In the genomic region with DNA sequence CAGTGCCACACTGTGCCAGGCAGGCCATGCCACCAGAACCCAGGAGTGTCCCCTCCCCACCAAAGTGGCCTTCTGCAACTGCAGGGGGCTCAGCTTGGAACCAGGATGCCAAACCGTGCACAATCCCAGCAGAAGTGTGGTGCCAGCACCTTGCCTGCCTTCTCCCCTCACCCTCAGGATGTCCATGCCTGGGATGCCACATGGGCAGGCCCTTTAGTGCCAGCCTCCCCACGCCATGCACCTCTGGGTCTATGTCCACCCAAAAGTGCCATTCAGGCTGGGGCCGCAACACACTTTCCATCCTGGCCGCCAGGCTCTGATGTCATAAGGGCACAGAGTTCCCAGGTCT, we compare ENCODE assay signal across 12 cellular contexts. TPM values are rescaled to one million over a fixed set of nuclear protein-coding genes. Genes with fewer than 3 reads are reported as not detected.
DNase-seq lines count a peak whose midpoint lies in the region; ATAC-seq, FAIRE-seq and TF ChIP-seq lines count a peak whose summit lies in the region.
"Had no signal": no experiment of that assay in that cellular context is flagged by ENCODE, and none has a peak within 500 bp of the region (broad histone marks: within the 10 kb centered on the region; RNA-seq: fewer than 3 reads in every experiment).

No MANE protein-coding gene starts in this region.

- DNase-seq in activated CD4-positive, alpha-beta memory T cell treated with anti-CD3 and anti-CD28 coated beads for 36 hours = no peak
- no peak for DNase-seq in activated CD4-positive, alpha-beta memory T cell treated with anti-CD3 and anti-CD28 coated beads, Interleukin-2, amount 10 ng/mL, durations not matched to agents 7 days and 5 days
- no peak for DNase-seq in H1 (ENCODE audit: low read depth in 1 of 2, low spot score in 2 of 2)
- no peak for DNase-seq in neuronal stem cell (ENCODE audit: low spot score)
- no peak for DNase-seq in upper lobe of left lung
- DNase-seq in activated T-cell treated with anti-CD3 and anti-CD28 coated beads, Interleukin-2, amount 50 U/mL, for 1 hour = no peak
- no peak for DNase-seq in Ammon's horn (ENCODE audit: low spot score)
- DNase-seq: naive thymus-derived CD4-positive, alpha-beta T cell; NCI-H526 treated with DMSO at 0.1 percent for 48 hours had no signal

- H3K27ac ChIP-seq in H1 (ENCODE audit: low read depth, low read length) = no peak overlapping the region
- no peak overlapping the region for H3K27ac ChIP-seq in neuronal stem cell (replicated peaks; ENCODE audit: low read length)
- peak overlapping the region; percentile 91 to 96 (median 94) for H3K27ac ChIP-seq in upper lobe of left lung

- peaks cover 9% of the 10 kb centered on the region for H3K9me3 Mint-ChIP-seq in activated CD4-positive, alpha-beta memory T cell treated with anti-CD3 and anti-CD28 coated beads for 36 hours
- H3K9me3 Mint-ChIP-seq in activated CD4-positive, alpha-beta memory T cell treated with anti-CD3 and anti-CD28 coated beads, Interleukin-2, amount 10 ng/mL, durations not matched to agents 7 days and 5 days = peaks cover 5% of the 10 kb centered on the region

- no peak overlapping the region for H2AK5ac ChIP-seq in H1 (ENCODE audit: low read depth, low read length)
- peak overlapping the region; percentile 3 for H2AK5ac ChIP-seq in neuronal stem cell (ENCODE audit: low read depth, low read length)

- H3K36me3 ChIP-seq in H1 (ENCODE audit: control insufficient read depth in 2 of 4, insufficient read depth in 4 of 4, low read length in 3 of 4) (peaks cover 0 to 6% (median 0%) of the 10 kb centered on the region in 4 experiments; a peak in 1 of 8 replicates), neuronal stem cell (replicated peaks in 1 of 2; ENCODE audit: control insufficient read depth in 2 of 2, insufficient read depth in 2 of 2, low read length in 2 of 2) (peaks cover 0 to 3% of the 10 kb centered on the region in 2 donors), upper lobe of left lung (no peaks in the 10 kb centered on the region)

- peaks cover 0 to 2% of the 10 kb centered on the region in 2 experiments for H4K20me1 ChIP-seq in H1 (replicated peaks in 1 of 2; ENCODE audit: control insufficient read depth in 1 of 2, insufficient read depth in 2 of 2, low read length in 2 of 2)

- no peak overlapping the region for H2BK20ac ChIP-seq in H1 (ENCODE audit: low read length)

- H2AFZ ChIP-seq in H1 (ENCODE audit: low read length) = no peak overlapping the region
- H2AFZ ChIP-seq in neuronal stem cell (ENCODE audit: low read length) = peak overlapping the region; percentile 77
- H2AFZ ChIP-seq: GM23338 had no signal

- H3K4me1 Mint-ChIP-seq in activated CD4-positive, alpha-beta memory T cell treated with anti-CD3 and anti-CD28 coated beads for 36 hours (ENCODE audit: low read depth) = peaks cover 35% of the 10 kb centered on the region
- peaks cover 32% of the 10 kb centered on the region for H3K4me1 Mint-ChIP-seq in activated CD4-positive, alpha-beta memory T cell treated with anti-CD3 and anti-CD28 coated beads, Interleukin-2, amount 10 ng/mL, durations not matched to agents 7 days and 5 days
- H3K4me1 Mint-ChIP-seq: GM23338 had no signal

- H3K14ac ChIP-seq in H1 (ENCODE audit: insufficient read length) = no peak overlapping the region
- no peak overlapping the region for H3K14ac ChIP-seq in neuronal stem cell (ENCODE audit: low read length)

- H3K27me3 ChIP-seq in H1 (replicated peaks in 1 of 4; ENCODE audit: control insufficient read depth in 3 of 4, extremely low read depth in 1 of 4, insufficient read depth in 3 of 4, low read length in 3 of 4) (no peaks in the 10 kb centered on the region; a peak in 2 of 7 replicates), neuronal stem cell (ENCODE audit: control insufficient read depth in 3 of 3, insufficient read depth in 3 of 3, low read depth in 1 of 3, low read length in 3 of 3) (peaks cover 0 to 18% (median 0%) of the 10 kb centered on the region in 3 experiments), upper lobe of left lung (no peaks in the 10 kb centered on the region)

- intact Hi-C loops in activated CD4-positive, alpha-beta memory T cell treated with anti-CD3 and anti-CD28 coated beads for 36 hours (cut with micrococcal nuclease) = no loop called here

- H2BK15ac ChIP-seq in H1 (ENCODE audit: low read length) = no peak overlapping the region
- H2BK15ac ChIP-seq in neuronal stem cell (ENCODE audit: low read length) = peak overlapping the region; percentile 19

- H3K4me1 ChIP-seq in H1 (replicated peaks in 1 of 4; ENCODE audit: control insufficient read depth in 3 of 4, insufficient read depth in 4 of 4, low read length in 3 of 4) = no peaks in the 10 kb centered on the region
- peaks cover 4 to 7% of the 10 kb centered on the region in 2 donors for H3K4me1 ChIP-seq in neuronal stem cell (ENCODE audit: control insufficient read depth in 2 of 2, insufficient read depth in 1 of 2, low read depth in 1 of 2, low read length in 2 of 2)
- peaks cover 58 to 69% (median 60%) of the 10 kb centered on the region in 4 donors for H3K4me1 ChIP-seq in upper lobe of left lung

- CTCF ChIA-PET in activated CD4-positive, alpha-beta memory T cell treated with anti-CD3 and anti-CD28 coated beads for 36 hours (lab: Charles Lee) = no interaction called here
- CTCF ChIA-PET in activated CD4-positive, alpha-beta memory T cell treated with anti-CD3 and anti-CD28 coated beads, Interleukin-2, amount 10 ng/mL, durations not matched to agents 7 days and 5 days (lab: Charles Lee) = no interaction called here
- CTCF ChIA-PET in H1 (lab: Charles Lee; ENCODE audit: partially characterized antibody) = interaction anchor here (1.3 kb wide), 1 partner anchor 73 kb away, joined by 3 read pairs; no protein-coding TSS in a partner anchor

- H4K91ac ChIP-seq in H1 (replicated peaks; ENCODE audit: insufficient read length, low read length) (no peak overlapping the region), neuronal stem cell (ENCODE audit: low read depth, low read length, poor library complexity) (no peak overlapping the region)

- no peak overlapping the region for H3K4me2 ChIP-seq in H1 (ENCODE audit: insufficient read depth in 1 of 2, low read depth in 2 of 2, low read length in 2 of 2)
- no peak overlapping the region for H3K4me2 ChIP-seq in neuronal stem cell (ENCODE audit: insufficient read depth, low read length, poor library complexity, severe bottlenecking)
- H3K4me2 ChIP-seq: GM23338 had no signal

- H3K4me3 Mint-ChIP-seq in activated CD4-positive, alpha-beta memory T cell treated with anti-CD3 and anti-CD28 coated beads for 36 hours = no peak overlapping the region
- H3K4me3 Mint-ChIP-seq in activated CD4-positive, alpha-beta memory T cell treated with anti-CD3 and anti-CD28 coated beads, Interleukin-2, amount 10 ng/mL, durations not matched to agents 7 days and 5 days = no peak overlapping the region
- H3K4me3 Mint-ChIP-seq: GM23338; naive thymus-derived CD4-positive, alpha-beta T cell; T-helper 1 cell treated with Interleukin-12 subunit alpha and Interleukin-12 subunit beta and Interleukin-4 antibody, amounts not matched to agents 30 μg/mL and 1 μg/mL, for 36 hours had no signal

- H3K56ac ChIP-seq in H1 (replicated peaks; ENCODE audit: insufficient read length, low read depth, low read length) = no peak overlapping the region

- no peaks in the 10 kb centered on the region for H3K79me1 ChIP-seq in H1 (ENCODE audit: low read depth, low read length)
- no peaks in the 10 kb centered on the region for H3K79me1 ChIP-seq in neuronal stem cell (ENCODE audit: low read depth, low read length)

- H3K9me3 ChIP-seq in H1 (ENCODE audit: insufficient read depth in 2 of 2, low read depth in 1 of 2, low read length in 1 of 2) (peaks cover 15 to 27% of the 10 kb centered on the region in 2 experiments), neuronal stem cell (replicated peaks in 1 of 2; ENCODE audit: control insufficient read depth in 2 of 2, insufficient read depth in 1 of 2, low read depth in 1 of 2, low read length in 2 of 2) (peaks cover 7 to 11% of the 10 kb centered on the region in 2 donors), upper lobe of left lung (peaks cover 0 to 6% (median 2%) of the 10 kb centered on the region in 4 donors)

- peak overlapping the region; percentile 74 for H3K27ac Mint-ChIP-seq in activated CD4-positive, alpha-beta memory T cell treated with anti-CD3 and anti-CD28 coated beads for 36 hours
- no peak overlapping the region for H3K27ac Mint-ChIP-seq in activated CD4-positive, alpha-beta memory T cell treated with anti-CD3 and anti-CD28 coated beads, Interleukin-2, amount 10 ng/mL, durations not matched to agents 7 days and 5 days
- H3K27ac Mint-ChIP-seq: GM23338; T-helper 1 cell treated with Interleukin-12 subunit alpha and Interleukin-12 subunit beta and Interleukin-4 antibody, amounts not matched to agents 30 μg/mL and 1 μg/mL, for 36 hours had no signal

- H3K18ac ChIP-seq in H1 (ENCODE audit: extremely low read depth, low read length) (no peak overlapping the region), neuronal stem cell (ENCODE audit: low read length) (no peak overlapping the region)

- no peaks in the 10 kb centered on the region for H3K27me3 Mint-ChIP-seq in activated CD4-positive, alpha-beta memory T cell treated with anti-CD3 and anti-CD28 coated beads for 36 hours
- no peaks in the 10 kb centered on the region for H3K27me3 Mint-ChIP-seq in activated CD4-positive, alpha-beta memory T cell treated with anti-CD3 and anti-CD28 coated beads, Interleukin-2, amount 10 ng/mL, durations not matched to agents 7 days and 5 days
- H3K27me3 Mint-ChIP-seq: naive thymus-derived CD4-positive, alpha-beta T cell had no signal

- FAIRE-seq in H1 (lab: Jason Lieb, UNC) = no peak

- H3K23me2 ChIP-seq in H1 (ENCODE audit: low read depth, low read length) = no peaks in the 10 kb centered on the region

- H3K36me3 Mint-ChIP-seq in activated CD4-positive, alpha-beta memory T cell treated with anti-CD3 and anti-CD28 coated beads for 36 hours = peaks cover 5% of the 10 kb centered on the region
- H3K36me3 Mint-ChIP-seq in activated CD4-positive, alpha-beta memory T cell treated with anti-CD3 and anti-CD28 coated beads, Interleukin-2, amount 10 ng/mL, durations not matched to agents 7 days and 5 days (ENCODE audit: low read depth) = peaks cover 5% of the 10 kb centered on the region

- H2BK120ac ChIP-seq in H1 (replicated peaks; ENCODE audit: low read depth, low read length) (no peak overlapping the region), neuronal stem cell (ENCODE audit: low read depth, low read length) (no peak overlapping the region)

- 93% methylated on average over 4 of the region's 4 CpGs; no CpG with 5 or more reads in 1 of the 2 experiments for WGBS in H1 (ENCODE audit: extremely low coverage in 1 of 2, insufficient coverage in 1 of 2, insufficient read length in 1 of 2, insufficient replicate concordance in 2 of 2, low coverage in 1 of 2, low lambda C conversion rate in 2 of 2, missing lambda C conversion rate in 1 of 2), 2 experiments
- no CpG with 5 or more reads among the region's 4 CpGs for WGBS in neuronal stem cell (ENCODE audit: extremely low coverage in 2 of 2, insufficient read length in 2 of 2, insufficient replicate concordance in 1 of 2), 2 donors
- 73 to 82% methylated on average over 4 of the region's 4 CpGs for WGBS in upper lobe of left lung, 2 donors

- no peak for TF ChIP-seq RAD21 in H1 (IDR thresholded peaks at IDR 0.05 in 1 of 2, conservative IDR thresholded peaks at IDR 0.05 in 1 of 2; ENCODE audit: low read depth in 2 of 2, low read length in 2 of 2)

- peak overlapping the region; percentile 35; the same call in 1 of the 2 replicates for H4K8ac ChIP-seq in H1 (ENCODE audit: extremely low read depth, insufficient read depth, low read length)
- no peak overlapping the region for H4K8ac ChIP-seq in neuronal stem cell (ENCODE audit: low read depth, low read length)

- no peak overlapping the region for H3K23ac ChIP-seq in H1 (ENCODE audit: insufficient read length)
- no peak overlapping the region for H3K23ac ChIP-seq in neuronal stem cell (ENCODE audit: low read depth, low read length, poor library complexity)

- POLR2A ChIA-PET in activated CD4-positive, alpha-beta memory T cell treated with anti-CD3 and anti-CD28 coated beads for 36 hours (lab: Charles Lee) = no interaction called here
- POLR2A ChIA-PET in activated CD4-positive, alpha-beta memory T cell treated with anti-CD3 and anti-CD28 coated beads, Interleukin-2, amount 10 ng/mL, durations not matched to agents 7 days and 5 days (lab: Charles Lee) = no interaction called here
- POLR2A ChIA-PET in H1 (lab: Charles Lee; ENCODE audit: partially characterized antibody) = interaction anchor here (1.9 kb wide), 1 partner anchor 9 kb away, joined by 6 read pairs; a partner anchor contains a TSS

- ATAC-seq in upper lobe of left lung (ENCODE audit: low FRiP score in 2 of 2) (no peak), HG02610 (IDR thresholded peaks at IDR 0.05; ENCODE audit: unreplicated experiment) (no peak)
- ATAC-seq: GM23338 had no signal

- H3K4ac ChIP-seq in H1 (replicated peaks; ENCODE audit: insufficient read length, low read depth, low read length) (no peak overlapping the region), neuronal stem cell (ENCODE audit: low read length) (no peak overlapping the region)

- H2BK12ac ChIP-seq in H1 (ENCODE audit: low read depth, low read length) (no peak overlapping the region), neuronal stem cell (ENCODE audit: low read length) (peak overlapping the region; percentile 23)

- TF ChIP-seq POLR2A in H1 (IDR thresholded peaks at IDR 0.05; ENCODE audit: control extremely low read depth in 1 of 2, low read depth in 2 of 2, low read length in 2 of 2) = no peak
- no peak for TF ChIP-seq POLR2A in upper lobe of left lung (IDR thresholded peaks at IDR 0.05)

- TF ChIP-seq CTCF in H1 (IDR thresholded peaks at IDR 0.05; ENCODE audit: control extremely low read depth in 1 of 3, insufficient read depth in 1 of 3, low read depth in 1 of 3, low read length in 3 of 3) (no peak), upper lobe of left lung (IDR thresholded peaks at IDR 0.05) (peak in 1 of 6 experiments; percentile 14)

- TF ChIP-seq EP300 in H1 (IDR thresholded peaks at IDR 0.05; ENCODE audit: borderline replicate concordance in 1 of 2, low read depth in 2 of 2, low read length in 2 of 2) (no peak), upper lobe of left lung (IDR thresholded peaks at IDR 0.05) (no peak)

- no peak overlapping the region for H4K5ac ChIP-seq in H1 (ENCODE audit: insufficient read length, low read depth, low read length)

- no peak overlapping the region for H3K9ac ChIP-seq in H1 (replicated peaks in 1 of 4; ENCODE audit: extremely low read depth in 1 of 4, low read depth in 3 of 4, low read length in 3 of 4)
- H3K9ac ChIP-seq in neuronal stem cell (ENCODE audit: low read depth, low read length, poor library complexity) = no peak overlapping the region

- H3K4me3 ChIP-seq in H1 (ENCODE audit: extremely low read depth in 1 of 4, insufficient read depth in 2 of 4, low read depth in 3 of 4, low read length in 4 of 4) (no peak overlapping the region), neuronal stem cell (ENCODE audit: low read length in 2 of 2) (no peak overlapping the region), upper lobe of left lung (no peak overlapping the region)
- H3K4me3 ChIP-seq: GM23338 had no signal

- no peak overlapping the region for H2BK5ac ChIP-seq in H1 (ENCODE audit: low read depth, low read length)
- peak overlapping the region; percentile 10 for H2BK5ac ChIP-seq in neuronal stem cell (ENCODE audit: low read length)

- H3K79me2 ChIP-seq in H1 (ENCODE audit: control insufficient read depth in 1 of 2, insufficient read depth in 2 of 2, low read length in 2 of 2) = no peaks in the 10 kb centered on the region

RNA-seq across cellular contexts. Expression of a gene that starts 8.7 kb away (rescaled TPM):
- 10 to 100 TPM; 33.2 to 34.9 TPM for total RNA-seq in activated CD4-positive, alpha-beta memory T cell treated with anti-CD3 and anti-CD28 coated beads for 36 hours
- 10 to 100 TPM; 38.5 to 41.0 TPM for total RNA-seq in activated CD4-positive, alpha-beta memory T cell treated with anti-CD3 and anti-CD28 coated beads, Interleukin-2, amount 10 ng/mL, durations not matched to agents 7 days and 5 days
- 18.4 and 19.0 TPM in 2 replicates for total RNA-seq in H1 (2021; fragmentation: NEBNext Ultra II Directional; extraction: Animal tissue kit (Norgen Biotek cat#: 25700))
- 11.9 and 14.0 TPM in 2 replicates for polyA plus RNA-seq in H1 (2011; rRNA removed)
- 11.3 TPM for polyA plus RNA-seq in H1 (2011; cell fraction: cytosol; rRNA removed)
- polyA plus RNA-seq in H1 (2011; cell fraction: nucleus; rRNA removed) = 11.6 TPM
- polyA plus RNA-seq in H1 (2012, experiment 1 of 2) = 11.4 to 14.8 TPM (median 13.5 TPM) in 4 replicates
- 14.1 TPM for polyA plus RNA-seq in H1 (2012, experiment 2 of 2)
- 9.6 TPM for polyA plus RNA-seq in H1 (2013, experiment 1 of 2)
- 9.5 TPM for polyA plus RNA-seq in H1 (2013, experiment 2 of 2)
- 10.9 and 12.5 TPM in 2 replicates for polyA minus RNA-seq in H1 (2011; rRNA and poly(A)+ RNA removed)
- 11.4 TPM for polyA minus RNA-seq in H1 (2011; cell fraction: cytosol; rRNA and poly(A)+ RNA removed)
- polyA minus RNA-seq in H1 (2011; cell fraction: nucleus; rRNA and poly(A)+ RNA removed) = 19.0 TPM
- polyA plus RNA-seq in neuronal stem cell (2013, experiment 1 of 2) = 10.2 TPM
- polyA plus RNA-seq in neuronal stem cell (2013, experiment 2 of 2) = 10.6 TPM
- total RNA-seq in upper lobe of left lung = 10 to 100 TPM; 27.1 to 48.2 (median 35.3) TPM

RNA-seq across cellular contexts. Expression of a gene that starts 15.7 kb away (rescaled TPM):
- total RNA-seq in activated CD4-positive, alpha-beta memory T cell treated with anti-CD3 and anti-CD28 coated beads for 36 hours = 10 to 100 TPM; 54.4 to 55.0 TPM
- total RNA-seq in activated CD4-positive, alpha-beta memory T cell treated with anti-CD3 and anti-CD28 coated beads, Interleukin-2, amount 10 ng/mL, durations not matched to agents 7 days and 5 days = 10 to 100 TPM; 68.7 to 73.4 TPM
- 59.0 TPM in 2 replicates for total RNA-seq in H1 (2021; fragmentation: NEBNext Ultra II Directional; extraction: Animal tissue kit (Norgen Biotek cat#: 25700))
- 26.6 and 31.5 TPM in 2 replicates for polyA plus RNA-seq in H1 (2011; rRNA removed)
- 37.5 TPM for polyA plus RNA-seq in H1 (2011; cell fraction: cytosol; rRNA removed)
- polyA plus RNA-seq in H1 (2011; cell fraction: nucleus; rRNA removed) = 33.7 TPM
- polyA plus RNA-seq in H1 (2012, experiment 1 of 2) = 36.8 to 41.7 TPM (median 38.9 TPM) in 4 replicates
- 32.8 TPM for polyA plus RNA-seq in H1 (2012, experiment 2 of 2)
- 27.6 TPM for polyA plus RNA-seq in H1 (2013, experiment 1 of 2)
- 28.7 TPM for polyA plus RNA-seq in H1 (2013, experiment 2 of 2)
- 55.9 and 58.7 TPM in 2 replicates for polyA minus RNA-seq in H1 (2011; rRNA and poly(A)+ RNA removed)
- polyA minus RNA-seq in H1 (2011; cell fraction: cytosol; rRNA and poly(A)+ RNA removed) = 36.6 TPM
- 26.0 TPM for polyA minus RNA-seq in H1 (2011; cell fraction: nucleus; rRNA and poly(A)+ RNA removed)
- 50.9 TPM for polyA plus RNA-seq in neuronal stem cell (2013, experiment 1 of 2)
- 51.4 TPM for polyA plus RNA-seq in neuronal stem cell (2013, experiment 2 of 2)
- total RNA-seq in upper lobe of left lung = 10 to 100 TPM; 26.9 to 55.5 (median 32.7) TPM

Comparison
In these comparisons a context has a peak if more than half of its experiments do, and no peak if none do; other contexts are left out.
1. H3K27ac ChIP-seq: peak in upper lobe of left lung (4 of 4); none in H1 (single experiment) and neuronal stem cell (single experiment).